In genomic region chr20:34876161-34877001, GRCh38 we compare ENCODE assay signal across 7 cellular contexts. TPM values are rescaled to one million over a fixed set of nuclear protein-coding genes. Genes with fewer than 3 reads are reported as not detected.
A peak's percentile ranks its signal among the peaks of the same experiment; 100 is the strongest.
DNase-seq lines count a peak whose midpoint lies in the region; ATAC-seq, FAIRE-seq and TF ChIP-seq lines count a peak whose summit lies in the region.

ACSS2 (plus strand) TSS chr20:34876612; CDS start chr20:34876646, 34 bp downstream.

- ATAC-seq in HG03039 (IDR thresholded peaks at IDR 0.05; ENCODE audit: unreplicated experiment) (peak; percentile 75), gastrocnemius medialis (peak; percentile 77 to 83)

- peak; percentile 81 for DNase-seq in GM18507 (ENCODE audit: extremely low spot score, insufficient read length, low read depth)
- DNase-seq in NCI-H2107 treated with DMSO at 0.1 percent for 48 hours (lab: John Stamatoyannopoulos, UW; ENCODE audit: unreplicated experiment) = peak; percentile 90
- DNase-seq in UCSD-AML1 (lab: John Stamatoyannopoulos, UW; ENCODE audit: unreplicated experiment) = peak; percentile 98
- peak; percentile 98 for DNase-seq in brain microvascular endothelial cell
- DNase-seq in iPS DF 6.9 (ENCODE audit: low read depth, low spot score) = peak; percentile 99
- DNase-seq in gastrocnemius medialis = peak; percentile 98 to 99

- in situ Hi-C loops in brain microvascular endothelial cell (cut with HindIII; ENCODE audit: low pct_ligation_motif_present, low sequenced_read_pairs) (no loop called here), gastrocnemius medialis (cut with MboI; ENCODE audit: low sequenced_read_pairs in 4 of 4) (loop anchor here in 1 of 4 donors (10.0 kb wide), 1 partner anchor 218 kb away; the partner anchor contains the start of gene TRPC4AP)

- H3K36me3 ChIP-seq in brain microvascular endothelial cell (replicated peaks) = no peaks in the 10 kb centered on the region
- H3K36me3 ChIP-seq in iPS DF 6.9 (ENCODE audit: control insufficient read depth, insufficient read depth, low read length) = no peaks in the 10 kb centered on the region
- H3K36me3 ChIP-seq in gastrocnemius medialis = no peaks in the 10 kb centered on the region

- H3K4me3 ChIP-seq in brain microvascular endothelial cell (ENCODE audit: low read depth, low read length) = peak within 1 kb of the TSS; percentile 79
- peak within 1 kb of the TSS; percentile 91 for H3K4me3 ChIP-seq in iPS DF 6.9 (ENCODE audit: low read length)
- peak within 1 kb of the TSS; percentile 73 to 92 (median 83) for H3K4me3 ChIP-seq in gastrocnemius medialis

- no CpG with 5 or more reads among the region's 61 CpGs for WGBS in iPS DF 6.9 (ENCODE audit: insufficient coverage, insufficient read length)

- TF ChIP-seq POLR2A in gastrocnemius medialis (IDR thresholded peaks at IDR 0.05) = peak; percentile 90 to 94

- TF ChIP-seq CTCF in brain microvascular endothelial cell (IDR thresholded peaks at IDR 0.05; ENCODE audit: low read depth, low read length, missing control alignments) (no peak), gastrocnemius medialis (IDR thresholded peaks at IDR 0.05 in 4 of 5, conservative IDR thresholded peaks at IDR 0.05 in 1 of 5) (peak in 1 of 5 experiments; percentile 14)

- H3K27ac ChIP-seq in brain microvascular endothelial cell (no peak within 1 kb of the TSS), iPS DF 6.9 (ENCODE audit: low read length) (no peak within 1 kb of the TSS), gastrocnemius medialis (peak within 1 kb of the TSS; percentile 87 to 97 (median 96))

- H3K4me1 ChIP-seq in iPS DF 6.9 (ENCODE audit: control insufficient read depth, insufficient read depth, low read length) (peaks cover 2% of the 10 kb centered on the region), gastrocnemius medialis (peaks cover 44 to 54% of the 10 kb centered on the region in 2 donors)

- intact Hi-C loops in gastrocnemius medialis (cut with DNase I; ENCODE audit: low total_unique reads) = loop anchor here (1.0 kb wide), 1 partner anchor 79 kb away; the partner anchor contains the start of genes GSS and MYH7B

- H3K27me3 ChIP-seq in brain microvascular endothelial cell (replicated peaks) = no peaks in the 10 kb centered on the region
- H3K27me3 ChIP-seq in iPS DF 6.9 (ENCODE audit: control insufficient read depth, insufficient read depth, low read length) = no peaks in the 10 kb centered on the region
- no peaks in the 10 kb centered on the region for H3K27me3 ChIP-seq in gastrocnemius medialis

- no peaks in the 10 kb centered on the region for H3K9me3 ChIP-seq in iPS DF 6.9 (ENCODE audit: control insufficient read depth, insufficient read depth, low read length)
- no peaks in the 10 kb centered on the region for H3K9me3 ChIP-seq in gastrocnemius medialis

- peak; percentile 87 for FAIRE-seq in GM18507 (lab: Jason Lieb, UNC)

RNA-seq across cellular contexts. Expression of gene ACSS2, which starts in this region (rescaled TPM):
- 10 to 100 TPM; 70.5 to 94.7 (median 88.1) TPM for total RNA-seq in gastrocnemius medialis

Comparison
In these comparisons a context has a peak if more than half of its experiments do, and no peak if none do; other contexts are left out.
1. H3K27ac ChIP-seq: peak in gastrocnemius medialis (4 of 4); none in brain microvascular endothelial cell (single experiment) and iPS DF 6.9 (single experiment).
2. Peak in every context shown above with its lines, with median percentiles within 50 percentile points of each other: DNase-seq and H3K4me3 ChIP-seq.